Comparison of ENCODE assay signal across 13 cellular contexts in genomic region chr7:24024689-24025088, GRCh38.
DNase-seq lines count a peak whose midpoint lies in the region; ATAC-seq and TF ChIP-seq lines count a peak whose summit lies in the region.
"Had no signal": no experiment of that assay in that cellular context is flagged by ENCODE, and none has a peak within 500 bp of the region (broad histone marks: within the 10 kb centered on the region; RNA-seq: fewer than 3 reads in every experiment).

No MANE protein-coding gene starts in this region.

- intact Hi-C loops in prostate gland (cut with DNase I): no loop called here

- no peak overlapping the region for H3K4me3 Mint-ChIP-seq in osteocyte (ENCODE audit: unreplicated experiment)
- no peak overlapping the region for H3K4me3 Mint-ChIP-seq in activated T-cell treated with anti-CD3 and anti-CD28 coated beads, Interleukin-2, amount 50 U/mL, for 24 hours

- peak overlapping the region; percentile 70 for H3K27ac Mint-ChIP-seq in osteocyte (ENCODE audit: unreplicated experiment)
- no peak overlapping the region for H3K27ac Mint-ChIP-seq in activated T-cell treated with anti-CD3 and anti-CD28 coated beads, Interleukin-2, amount 50 U/mL, for 24 hours

- TF ChIP-seq POLR2A in prostate gland (IDR thresholded peaks at IDR 0.05): no peak

- no peaks in the 10 kb centered on the region for H3K9me3 Mint-ChIP-seq in osteocyte (ENCODE audit: unreplicated experiment)
- no peaks in the 10 kb centered on the region for H3K9me3 Mint-ChIP-seq in activated T-cell treated with anti-CD3 and anti-CD28 coated beads, Interleukin-2, amount 50 U/mL, for 24 hours

- H3K36me3 Mint-ChIP-seq in osteocyte (ENCODE audit: unreplicated experiment): no peaks in the 10 kb centered on the region
- H3K36me3 Mint-ChIP-seq in activated T-cell treated with anti-CD3 and anti-CD28 coated beads, Interleukin-2, amount 50 U/mL, for 24 hours (ENCODE audit: low read depth): no peaks in the 10 kb centered on the region

- H3K36me3 ChIP-seq in GM06990 (ENCODE audit: control insufficient read depth, insufficient read depth, low read length): no peaks in the 10 kb centered on the region
- no peaks in the 10 kb centered on the region for H3K36me3 ChIP-seq in HUES64 (ENCODE audit: insufficient read depth, low read length)
- H3K36me3 ChIP-seq in adipocyte (ENCODE audit: control insufficient read depth, insufficient read depth, low read length, severe bottlenecking): no peaks in the 10 kb centered on the region
- no peaks in the 10 kb centered on the region for H3K36me3 ChIP-seq in prostate gland

- peaks cover 17% of the 10 kb centered on the region for H3K4me1 ChIP-seq in HUES64 (ENCODE audit: insufficient read depth, low read length)
- no peaks in the 10 kb centered on the region for H3K4me1 ChIP-seq in adipocyte (ENCODE audit: control insufficient read depth, insufficient read depth, low read length)
- H3K4me1 ChIP-seq in prostate gland (replicated peaks): no peaks in the 10 kb centered on the region

- WGBS in HUES64: 75% methylated on average over 4 of the region's 4 CpGs
- whole genome bisulfite sequencing in prostate gland: 44% methylated on average over 4 of the region's 4 CpGs

- TF ChIP-seq CTCF in GM06990 (IDR thresholded peaks at IDR 0.05; ENCODE audit: insufficient read depth, low read length, poor library complexity, severe bottlenecking) (no peak), osteocyte (IDR thresholded peaks at IDR 0.05) (no peak), prostate gland (IDR thresholded peaks at IDR 0.05) (no peak)

- no peak overlapping the region for H3K4me3 ChIP-seq in GM06990 (replicated peaks; ENCODE audit: low read depth, low read length)
- H3K4me3 ChIP-seq in HUES64 (ENCODE audit: low read length): no peak overlapping the region
- no peak overlapping the region for H3K4me3 ChIP-seq in adipocyte (ENCODE audit: low read length)
- no peak overlapping the region for H3K4me3 ChIP-seq in prostate gland

- H3K27me3 Mint-ChIP-seq in osteocyte (ENCODE audit: unreplicated experiment): no peaks in the 10 kb centered on the region
- peaks cover 5% of the 10 kb centered on the region for H3K27me3 Mint-ChIP-seq in activated T-cell treated with anti-CD3 and anti-CD28 coated beads, Interleukin-2, amount 50 U/mL, for 24 hours

- H3K4me1 Mint-ChIP-seq in osteocyte (ENCODE audit: unreplicated experiment): peaks cover 15% of the 10 kb centered on the region
- no peaks in the 10 kb centered on the region for H3K4me1 Mint-ChIP-seq in activated T-cell treated with anti-CD3 and anti-CD28 coated beads, Interleukin-2, amount 50 U/mL, for 24 hours (ENCODE audit: low read depth)

- ATAC-seq in GM21737 (IDR thresholded peaks at IDR 0.05; ENCODE audit: unreplicated experiment): no peak
- ATAC-seq: Right ventricle myocardium inferior had no signal

- H3K27me3 ChIP-seq in GM06990 (replicated peaks; ENCODE audit: control insufficient read depth, insufficient read depth, low read length) (no peaks in the 10 kb centered on the region), HUES64 (ENCODE audit: insufficient read depth, low read length) (no peaks in the 10 kb centered on the region), adipocyte (replicated peaks; ENCODE audit: control insufficient read depth, insufficient read depth, low read length) (no peaks in the 10 kb centered on the region), prostate gland (replicated peaks; ENCODE audit: insufficient read depth) (no peaks in the 10 kb centered on the region)

- H3K9me3 ChIP-seq in HUES64 (ENCODE audit: insufficient read depth, low read depth, low read length) (no peaks in the 10 kb centered on the region), adipocyte (ENCODE audit: control insufficient read depth, low read length) (no peaks in the 10 kb centered on the region), prostate gland (no peaks in the 10 kb centered on the region)

- H3K27ac ChIP-seq in HUES64 (ENCODE audit: low read depth, low read length) (peak overlapping the region; percentile 27), prostate gland (no peak overlapping the region)
- H3K27ac ChIP-seq: VCaP had no signal

- peak; percentile 3 for DNase-seq in GM06990 (ENCODE audit: extremely low read depth, insufficient read length)
- DNase-seq in adipocyte (ENCODE audit: low read depth): peak; percentile 5
- DNase-seq in osteocyte (ENCODE audit: extremely low spot score, unreplicated experiment): no peak
- no peak for DNase-seq in prostate gland (ENCODE audit: low spot score)
- DNase-seq in activated T-cell treated with anti-CD3 and anti-CD28 coated beads, Interleukin-2, amount 50 U/mL, for 24 hours: no peak
- no peak for DNase-seq in middle frontal gyrus (ENCODE audit: extremely low spot score, low spot score)
- DNase-seq: amniotic stem cell, NCI-H1048, NCI-H510A had no signal

- H3K9ac ChIP-seq in HUES64 (ENCODE audit: low read depth, low read length): peak overlapping the region; percentile 20; the same call in 1 of the 2 replicates
- no peak overlapping the region for H3K9ac ChIP-seq in adipocyte (ENCODE audit: low read length)

Comparison
In these comparisons a context has a peak if more than half of its experiments do, and no peak if none do; other contexts are left out.
1. DNase-seq: peak in GM06990 (single experiment) and adipocyte (single experiment); none in osteocyte (single experiment), prostate gland (single experiment), activated T-cell treated with anti-CD3 and anti-CD28 coated beads, Interleukin-2, amount 50 U/mL, for 24 hours (single experiment) and middle frontal gyrus (single experiment).